24 cellular contexts compared by ENCODE assay signal in the genomic region with DNA sequence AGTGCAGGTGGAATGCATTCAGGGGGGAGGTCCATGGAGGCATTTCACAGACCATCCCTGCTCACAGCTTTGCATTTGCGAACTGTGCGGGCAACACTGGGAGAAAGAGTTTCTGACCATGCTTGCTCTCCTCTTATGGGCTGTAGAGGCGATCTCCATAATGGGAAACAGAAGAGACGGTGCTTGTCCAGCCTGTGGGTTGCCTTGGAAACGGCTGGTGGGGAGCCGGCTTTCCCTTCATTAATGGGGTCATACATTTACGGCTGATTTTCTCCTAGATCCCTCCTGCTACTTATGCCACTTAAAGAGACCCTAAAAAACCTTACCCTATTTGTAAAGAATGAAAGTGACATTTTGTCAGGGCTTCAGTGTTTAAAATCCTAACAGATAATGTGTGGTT.
A peak's percentile ranks its signal among the peaks of the same experiment; 100 is the strongest.
DNase-seq lines count a peak whose midpoint lies in the region; FAIRE-seq and TF ChIP-seq lines count a peak whose summit lies in the region.
"Had no signal": no experiment of that assay in that cellular context is flagged by ENCODE, and none has a peak within 500 bp of the region (broad histone marks: within the 10 kb centered on the region; RNA-seq: fewer than 3 reads in every experiment).

No MANE protein-coding gene starts in this region.

- H4K91ac ChIP-seq in neuronal stem cell (ENCODE audit: low read depth, low read length, poor library complexity), result no peak overlapping the region

- H3K4me1 ChIP-seq in endodermal cell (ENCODE audit: control insufficient read depth, insufficient read depth, low read length) (no peaks in the 10 kb centered on the region), neuronal stem cell (ENCODE audit: control insufficient read depth in 2 of 2, insufficient read depth in 1 of 2, low read depth in 1 of 2, low read length in 2 of 2) (peaks cover 8 to 22% of the 10 kb centered on the region in 2 donors)
- H3K4me1 ChIP-seq: BLaER1, HAP-1, right lobe of liver, stomach, thyroid gland had no signal

- no peak overlapping the region for H2BK5ac ChIP-seq in neuronal stem cell (ENCODE audit: low read length)

- 85% methylated on average over 7 of the region's 7 CpGs; no CpG with 5 or more reads in 1 of the 2 experiments for WGBS in endodermal cell (ENCODE audit: insufficient coverage in 1 of 2, insufficient read length in 1 of 2), 2 experiments
- no CpG with 5 or more reads among the region's 7 CpGs for WGBS in neuronal stem cell (ENCODE audit: extremely low coverage in 2 of 2, insufficient read length in 2 of 2, insufficient replicate concordance in 1 of 2), 2 donors

- H3K4me2 ChIP-seq in neuronal stem cell (ENCODE audit: insufficient read depth, low read length, poor library complexity, severe bottlenecking), result no peak overlapping the region
- H3K4me2 ChIP-seq: BLaER1 had no signal

- H3K27me3 Mint-ChIP-seq in endodermal cell (ENCODE audit: insufficient read depth), result peaks cover 3% of the 10 kb centered on the region
- H3K27me3 Mint-ChIP-seq: natural killer cell treated with Interleukin-12 subunit alpha and Interleukin-12 subunit beta and Interleukin-15 and Interleukin-18, amount 100 ng/mL, for 72 hours; T-helper 17 cell had no signal

- no peaks in the 10 kb centered on the region for H3K9me3 Mint-ChIP-seq in endodermal cell

- H3K9me3 ChIP-seq in endodermal cell (ENCODE audit: control insufficient read depth, low read length) (no peaks in the 10 kb centered on the region), neuronal stem cell (replicated peaks in 1 of 2; ENCODE audit: control insufficient read depth in 2 of 2, insufficient read depth in 1 of 2, low read depth in 1 of 2, low read length in 2 of 2) (no peaks in the 10 kb centered on the region)
- H3K9me3 ChIP-seq: BLaER1, HAP-1, right lobe of liver, stomach, thyroid gland had no signal

- POLR2A ChIA-PET in GM10248 (lab: Yijun Ruan, JAX), result no interaction called here

- peak overlapping the region; percentile 87 for H3K18ac ChIP-seq in neuronal stem cell (ENCODE audit: low read length)

- no peaks in the 10 kb centered on the region for H3K27me3 ChIP-seq in endodermal cell (ENCODE audit: control insufficient read depth, insufficient read depth, low read length, poor library complexity, severe bottlenecking)
- H3K27me3 ChIP-seq in neuronal stem cell (ENCODE audit: control insufficient read depth in 3 of 3, insufficient read depth in 3 of 3, low read depth in 1 of 3, low read length in 3 of 3), result no peaks in the 10 kb centered on the region
- H3K27me3 ChIP-seq: BLaER1, right lobe of liver, stomach, thyroid gland had no signal

- H3K27ac Mint-ChIP-seq in endodermal cell, result no peak overlapping the region
- H3K27ac Mint-ChIP-seq: activated T-cell treated with anti-CD3 and anti-CD28 coated beads, Interleukin-2, amount 50 U/mL, for 72 hours; natural killer cell treated with Interleukin-12 subunit alpha and Interleukin-12 subunit beta and Interleukin-15 and Interleukin-18, amount 100 ng/mL, for 72 hours; T-helper 17 cell had no signal

- H3K36me3 ChIP-seq in endodermal cell (ENCODE audit: control insufficient read depth, insufficient read depth, low read length), result no peaks in the 10 kb centered on the region
- H3K36me3 ChIP-seq in neuronal stem cell (replicated peaks in 1 of 2; ENCODE audit: control insufficient read depth in 2 of 2, insufficient read depth in 2 of 2, low read length in 2 of 2), result no peaks in the 10 kb centered on the region
- H3K36me3 ChIP-seq: BLaER1, HAP-1, right lobe of liver, stomach, thyroid gland had no signal

- no peak overlapping the region for H2BK12ac ChIP-seq in neuronal stem cell (ENCODE audit: low read length)

- H3K79me1 ChIP-seq in neuronal stem cell (ENCODE audit: low read depth, low read length), result no peaks in the 10 kb centered on the region

- H3K9ac ChIP-seq in endodermal cell (ENCODE audit: extremely low read depth, low read length, poor library complexity, severe bottlenecking) (no peak overlapping the region), neuronal stem cell (ENCODE audit: low read depth, low read length, poor library complexity) (no peak overlapping the region)
- H3K9ac ChIP-seq: BLaER1 had no signal

- peak overlapping the region; percentile 91 for H3K27ac ChIP-seq in endodermal cell (ENCODE audit: low read depth, low read length)
- peak overlapping the region; percentile 81 for H3K27ac ChIP-seq in neuronal stem cell (replicated peaks; ENCODE audit: low read length)
- H3K27ac ChIP-seq: BLaER1, epithelial cell of prostate, right lobe of liver, SK-N-MC, stomach, thyroid gland had no signal

- FAIRE-seq in urothelium cell line (lab: Jason Lieb, UNC), result no peak

- H3K36me3 Mint-ChIP-seq in endodermal cell (ENCODE audit: low read depth), result no peaks in the 10 kb centered on the region
- H3K36me3 Mint-ChIP-seq: natural killer cell treated with Interleukin-12 subunit alpha and Interleukin-12 subunit beta and Interleukin-15 and Interleukin-18, amount 100 ng/mL, for 72 hours had no signal

- no peak overlapping the region for H3K23ac ChIP-seq in neuronal stem cell (ENCODE audit: low read depth, low read length, poor library complexity)

- H3K4me3 Mint-ChIP-seq in endodermal cell, result no peak overlapping the region
- H3K4me3 Mint-ChIP-seq: activated T-cell treated with anti-CD3 and anti-CD28 coated beads, Interleukin-2, amount 50 U/mL, for 72 hours; natural killer cell treated with Interleukin-12 subunit alpha and Interleukin-12 subunit beta and Interleukin-15 and Interleukin-18, amount 100 ng/mL, for 72 hours; T-helper 17 cell had no signal

- intact Hi-C loops in posterior vena cava (cut with DNase I), result no loop called here

- TF ChIP-seq CTCF in endodermal cell (conservative IDR thresholded peaks at IDR 0.05) (no peak), GM10248 (IDR thresholded peaks at IDR 0.05; ENCODE audit: control extremely low read depth, extremely low read depth, low read depth, missing control alignments) (no peak)

- H2AFZ ChIP-seq in neuronal stem cell (ENCODE audit: low read length), result peak overlapping the region; percentile 31

- H4K8ac ChIP-seq in neuronal stem cell (ENCODE audit: low read depth, low read length), result no peak overlapping the region

- no peak overlapping the region for H2AK5ac ChIP-seq in neuronal stem cell (ENCODE audit: low read depth, low read length)

- H3K4ac ChIP-seq in neuronal stem cell (ENCODE audit: low read length), result no peak overlapping the region

- H2BK120ac ChIP-seq in neuronal stem cell (ENCODE audit: low read depth, low read length), result no peak overlapping the region

- H2BK15ac ChIP-seq in neuronal stem cell (ENCODE audit: low read length), result no peak overlapping the region

- DNase-seq in NCI-H1417 treated with DMSO at 0.1 percent for 48 hours (lab: John Stamatoyannopoulos, UW), result peak; percentile 28
- peak; percentile 85 for DNase-seq in NCI-H748 (lab: John Stamatoyannopoulos, UW; ENCODE audit: unreplicated experiment)
- no peak for DNase-seq in endodermal cell
- peak; percentile 9 for DNase-seq in neuronal stem cell (ENCODE audit: low spot score)
- DNase-seq in posterior vena cava (ENCODE audit: low spot score), result no peak
- DNase-seq in GM10248 (ENCODE audit: extremely low spot score), result no peak
- DNase-seq in urothelium cell line (ENCODE audit: low spot score), result no peak
- DNase-seq: activated CD4-positive, alpha-beta T cell treated with anti-CD3 and anti-CD28 coated beads, Interleukin-2, amount 50 U/mL, for 4 hours; activated naive CD4-positive, alpha-beta T cell; activated T-cell treated with anti-CD3 and anti-CD28 coated beads, Interleukin-2, amount 50 U/mL, for 72 hours; DMS53; effector CD4-positive, alpha-beta T cell; left cardiac atrium; NCI-H2081; right lobe of liver; stimulated activated CD4-positive, alpha-beta T cell treated with anti-CD3 and anti-CD28 coated beads, Interleukin-2, amount 100 ng/mL, for 48 hours; stomach; T-helper 17 cell; thyroid gland had no signal

- H3K14ac ChIP-seq in neuronal stem cell (ENCODE audit: low read length), result no peak overlapping the region

- CTCF ChIA-PET in GM10248 (lab: Yijun Ruan, JAX), result no interaction called here

- no peaks in the 10 kb centered on the region for H3K4me1 Mint-ChIP-seq in endodermal cell
- H3K4me1 Mint-ChIP-seq: T-helper 17 cell had no signal

- H3K4me3 ChIP-seq in endodermal cell (ENCODE audit: low read length), result no peak overlapping the region
- H3K4me3 ChIP-seq in neuronal stem cell (ENCODE audit: low read length in 2 of 2), result peak overlapping the region in 1 of 2 donors; percentile 23
- H3K4me3 ChIP-seq: BLaER1, HAP-1, right lobe of liver, SK-N-MC, stomach, thyroid gland had no signal

Comparison
In these comparisons a context has a peak if more than half of its experiments do, and no peak if none do; other contexts are left out.
1. DNase-seq: peak in NCI-H1417 treated with DMSO at 0.1 percent for 48 hours (single experiment), NCI-H748 (single experiment) and neuronal stem cell (single experiment); none in endodermal cell (single experiment), posterior vena cava (single experiment), GM10248 (single experiment) and urothelium cell line (single experiment).